ENCODE assay signal across 19 cellular contexts in the genomic region with DNA sequence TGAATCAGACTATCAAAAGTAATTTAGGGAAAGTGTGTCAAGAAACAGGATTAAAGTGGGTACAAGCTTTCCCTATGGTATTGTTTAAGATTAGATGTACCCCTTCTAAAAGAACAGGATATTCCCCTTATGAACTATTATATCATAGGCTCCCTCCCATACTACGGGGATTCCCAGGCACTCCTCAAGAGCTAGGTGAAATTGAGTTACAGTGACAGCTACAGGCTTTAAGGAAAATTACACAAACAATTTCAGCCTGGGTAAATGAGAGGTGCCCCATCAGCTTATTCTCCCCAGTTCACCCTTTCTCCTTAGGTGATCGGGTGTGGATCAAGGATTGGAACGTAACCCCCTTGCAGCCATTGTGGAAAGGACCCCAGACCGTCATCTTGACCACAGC.
DNase-seq lines count a peak whose midpoint lies in the region; TF ChIP-seq lines count a peak whose summit lies in the region.
"Had no signal": no experiment of that assay in that cellular context is flagged by ENCODE, and none has a peak within 500 bp of the region (broad histone marks: within the 10 kb centered on the region; RNA-seq: fewer than 3 reads in every experiment).

No MANE protein-coding gene starts in this region.

- H2AK5ac ChIP-seq in H9 (ENCODE audit: insufficient read length, low read length) (no peak overlapping the region), trophoblast cell (ENCODE audit: low read length) (no peak overlapping the region)

- H4K5ac ChIP-seq in H9 (ENCODE audit: insufficient read length, low read depth, low read length): no peak overlapping the region

- intact Hi-C loops in posterior cingulate gyrus (cut with DNase I): loop anchor here (2.0 kb wide), 1 partner anchor 219 kb away; no protein-coding TSS in a partner anchor

- H3K9me3 Mint-ChIP-seq in H9: peaks cover 0 to 3% of the 10 kb centered on the region in 2 experiments; a peak in 3 of 5 replicates
- peaks cover 14% of the 10 kb centered on the region for H3K9me3 Mint-ChIP-seq in osteocyte (ENCODE audit: unreplicated experiment)
- H3K9me3 Mint-ChIP-seq: activated CD4-positive, alpha-beta T cell treated with anti-CD3 and anti-CD28 coated beads, Interleukin-2, amount 10 ng/mL, durations not matched to agents 24 days and 14 days had no signal

- H3K4me3 Mint-ChIP-seq in H9 (no peak overlapping the region), osteocyte (ENCODE audit: unreplicated experiment) (no peak overlapping the region)
- H3K4me3 Mint-ChIP-seq: activated CD4-positive, alpha-beta T cell treated with anti-CD3 and anti-CD28 coated beads, Interleukin-2, amount 10 ng/mL, durations not matched to agents 24 days and 14 days; activated naive CD4-positive, alpha-beta T cell treated with anti-CD3 and anti-CD28 coated beads, Interleukin-2, amount 10 ng/mL, durations not matched to agents 7 days and 5 days; CD4-positive, alpha-beta memory T cell had no signal

- DNase-seq in NCI-H748 (lab: John Stamatoyannopoulos, UW; ENCODE audit: unreplicated experiment): peak; percentile 3
- DNase-seq in NCI-H748 treated with DMSO at 0.1 percent for 48 hours (lab: John Stamatoyannopoulos, UW): no peak
- no peak for DNase-seq in H9
- DNase-seq in WERI-Rb-1: no peak
- DNase-seq in osteocyte (ENCODE audit: extremely low spot score, unreplicated experiment): peak; percentile 25
- DNase-seq in trophoblast cell: no peak
- no peak for DNase-seq in GM23248
- no peak for DNase-seq in posterior cingulate gyrus
- DNase-seq: activated CD4-positive, alpha-beta T cell treated with anti-CD3 and anti-CD28 coated beads, Interleukin-2, amount 10 ng/mL, durations not matched to agents 24 days and 14 days; activated naive CD4-positive, alpha-beta T cell treated with anti-CD3 and anti-CD28 coated beads, Interleukin-2, amount 10 ng/mL, durations not matched to agents 7 days and 5 days; activated T-cell treated with anti-CD3 and anti-CD28 coated beads for 4 hours; CD4-positive, alpha-beta memory T cell; colonic mucosa; KBM-7; NCI-H1105; stimulated activated CD4-positive, alpha-beta T cell treated with anti-CD3 and anti-CD28 coated beads, Interleukin-2, amount 100 ng/mL, for 24 hours; stomach had no signal

- H3K27me3 ChIP-seq in H9 (ENCODE audit: insufficient read depth, low read length) (no peaks in the 10 kb centered on the region), WERI-Rb-1 (ENCODE audit: insufficient read depth, low read depth, severe bottlenecking) (no peaks in the 10 kb centered on the region), trophoblast cell (ENCODE audit: insufficient read depth, low read length) (no peaks in the 10 kb centered on the region), GM23248 (replicated peaks; ENCODE audit: insufficient read depth) (no peaks in the 10 kb centered on the region)
- H3K27me3 ChIP-seq: colonic mucosa, SJSA1, stomach had no signal

- no peaks in the 10 kb centered on the region for H3K4me1 ChIP-seq in H9 (ENCODE audit: insufficient read depth, low read length)
- no peaks in the 10 kb centered on the region for H3K4me1 ChIP-seq in trophoblast cell (ENCODE audit: control insufficient read depth in 1 of 2, insufficient read depth in 2 of 2, low read length in 2 of 2)
- H3K4me1 ChIP-seq in GM23248 (ENCODE audit: insufficient read depth): no peaks in the 10 kb centered on the region
- H3K4me1 ChIP-seq: colonic mucosa, SJSA1, stomach had no signal

- H3K9me3 ChIP-seq in H9 (ENCODE audit: control insufficient read depth, low read depth, low read length) (no peaks in the 10 kb centered on the region), WERI-Rb-1 (ENCODE audit: severe bottlenecking) (no peaks in the 10 kb centered on the region), trophoblast cell (ENCODE audit: insufficient read depth, low read depth, low read length) (peaks cover under 1% of the 10 kb centered on the region), GM23248 (ENCODE audit: low read depth) (no peaks in the 10 kb centered on the region)
- H3K9me3 ChIP-seq: colonic mucosa, SJSA1 had no signal

- no peaks in the 10 kb centered on the region for H4K20me1 ChIP-seq in H9 (ENCODE audit: control insufficient read depth, insufficient read depth, insufficient read length)
- no peaks in the 10 kb centered on the region for H4K20me1 ChIP-seq in GM23248 (ENCODE audit: insufficient read depth)

- H3K4me2 ChIP-seq in H9 (ENCODE audit: insufficient read depth, insufficient read length, low read length): no peak overlapping the region
- H3K4me2 ChIP-seq in trophoblast cell (ENCODE audit: low read length): no peak overlapping the region
- H3K4me2 ChIP-seq in GM23248 (ENCODE audit: unreplicated experiment): no peak overlapping the region

- no peak overlapping the region for H4K8ac ChIP-seq in H9 (replicated peaks; ENCODE audit: insufficient read length, low read depth, low read length)
- H4K8ac ChIP-seq in trophoblast cell (ENCODE audit: low read depth, low read length): no peak overlapping the region

- no peak overlapping the region for H3K27ac Mint-ChIP-seq in H9
- no peak overlapping the region for H3K27ac Mint-ChIP-seq in osteocyte (ENCODE audit: unreplicated experiment)
- H3K27ac Mint-ChIP-seq: activated CD4-positive, alpha-beta T cell treated with anti-CD3 and anti-CD28 coated beads, Interleukin-2, amount 10 ng/mL, durations not matched to agents 24 days and 14 days; activated naive CD4-positive, alpha-beta T cell treated with anti-CD3 and anti-CD28 coated beads, Interleukin-2, amount 10 ng/mL, durations not matched to agents 7 days and 5 days; CD4-positive, alpha-beta memory T cell had no signal

- no peaks in the 10 kb centered on the region for H3K9me2 ChIP-seq in GM23248 (ENCODE audit: insufficient read depth)

- H3K9ac ChIP-seq in H9 (ENCODE audit: extremely low read depth, insufficient read length, low read length): no peak overlapping the region
- H3K9ac ChIP-seq in trophoblast cell (ENCODE audit: low read length): no peak overlapping the region
- no peak overlapping the region for H3K9ac ChIP-seq in GM23248

- no peaks in the 10 kb centered on the region for H3K79me1 ChIP-seq in H9 (ENCODE audit: insufficient read depth, low read depth, low read length, poor library complexity, severe bottlenecking)
- no peaks in the 10 kb centered on the region for H3K79me1 ChIP-seq in trophoblast cell (ENCODE audit: low read length)

- H4K12ac ChIP-seq in trophoblast cell (ENCODE audit: low read depth, low read length): no peak overlapping the region

- H3K14ac ChIP-seq in H9 (ENCODE audit: insufficient read depth, low read length) (no peak overlapping the region), trophoblast cell (ENCODE audit: low read length) (no peak overlapping the region)

- H3K36me3 Mint-ChIP-seq in H9 (ENCODE audit: insufficient read depth in 1 of 3, low read depth in 3 of 3) (peaks cover 0 to 7% (median 0%) of the 10 kb centered on the region in 3 experiments; a peak in 5 of 7 replicates), osteocyte (ENCODE audit: unreplicated experiment) (no peaks in the 10 kb centered on the region)
- H3K36me3 Mint-ChIP-seq: activated naive CD4-positive, alpha-beta T cell treated with anti-CD3 and anti-CD28 coated beads, Interleukin-2, amount 10 ng/mL, durations not matched to agents 7 days and 5 days; CD4-positive, alpha-beta memory T cell had no signal

- no peaks in the 10 kb centered on the region for H3F3A ChIP-seq in GM23248 (ENCODE audit: insufficient read depth)

- peaks cover 11 to 12% of the 10 kb centered on the region in 2 experiments for H3K4me1 Mint-ChIP-seq in H9
- H3K4me1 Mint-ChIP-seq in osteocyte (ENCODE audit: unreplicated experiment): no peaks in the 10 kb centered on the region
- H3K4me1 Mint-ChIP-seq: activated CD4-positive, alpha-beta T cell treated with anti-CD3 and anti-CD28 coated beads, Interleukin-2, amount 10 ng/mL, durations not matched to agents 24 days and 14 days; activated naive CD4-positive, alpha-beta T cell treated with anti-CD3 and anti-CD28 coated beads, Interleukin-2, amount 10 ng/mL, durations not matched to agents 7 days and 5 days; CD4-positive, alpha-beta memory T cell had no signal

- H3K79me2 ChIP-seq in H9 (ENCODE audit: insufficient read depth, low read length): no peaks in the 10 kb centered on the region
- H3K79me2 ChIP-seq in trophoblast cell (ENCODE audit: control insufficient read depth, insufficient read depth, low read length, poor library complexity): no peaks in the 10 kb centered on the region
- no peaks in the 10 kb centered on the region for H3K79me2 ChIP-seq in GM23248 (ENCODE audit: insufficient read depth)

- no peak overlapping the region for H3K4me3 ChIP-seq in WERI-Rb-1 (ENCODE audit: low read depth, low read length)
- H3K4me3 ChIP-seq in trophoblast cell (ENCODE audit: low read depth, low read length): no peak overlapping the region
- no peak overlapping the region for H3K4me3 ChIP-seq in GM23248
- H3K4me3 ChIP-seq: colonic mucosa, SJSA1, stomach had no signal

- H3K36me3 ChIP-seq in WERI-Rb-1 (no peaks in the 10 kb centered on the region), trophoblast cell (ENCODE audit: control insufficient read depth in 1 of 2, insufficient read depth in 2 of 2, low read length in 2 of 2) (no peaks in the 10 kb centered on the region), GM23248 (ENCODE audit: low read depth) (no peaks in the 10 kb centered on the region)
- H3K36me3 ChIP-seq: colonic mucosa, SJSA1, stomach had no signal

- in situ Hi-C loops in GM23248 (cut with MboI): no loop called here

- H3K18ac ChIP-seq in H9 (ENCODE audit: insufficient read length, low read depth, low read length) (no peak overlapping the region), trophoblast cell (ENCODE audit: low read length) (no peak overlapping the region)

- H3K56ac ChIP-seq in H9 (ENCODE audit: insufficient read length, low read depth, low read length): no peak overlapping the region

- H3K23ac ChIP-seq in H9 (ENCODE audit: insufficient read length, low read depth, low read length): no peak overlapping the region
- no peak overlapping the region for H3K23ac ChIP-seq in trophoblast cell (ENCODE audit: low read length)

- no peak overlapping the region for H3T11ph ChIP-seq in H9 (ENCODE audit: low read length)

- no peak overlapping the region for H2BK15ac ChIP-seq in H9 (ENCODE audit: low read depth, low read length)

- no peaks in the 10 kb centered on the region for H3K23me2 ChIP-seq in H9 (ENCODE audit: insufficient read length, low read depth, low read length, poor library complexity, severe bottlenecking)

- H2BK12ac ChIP-seq in H9 (ENCODE audit: insufficient read length, low read depth, low read length) (no peak overlapping the region), trophoblast cell (ENCODE audit: low read length) (no peak overlapping the region)

- no CpG with 5 or more reads among the region's 4 CpGs for WGBS in H9 (ENCODE audit: extremely low coverage, insufficient read length, low lambda C conversion rate)
- no CpG with 5 or more reads among the region's 4 CpGs for WGBS in trophoblast cell (ENCODE audit: extremely low coverage, insufficient coverage, insufficient read length)
- WGBS in GM23248 (ENCODE audit: low coverage in 1 of 2, low lambda C conversion rate in 2 of 2, missing lambda C conversion rate in 2 of 2), 2 experiments: 20 to 22% methylated on average over 4 of the region's 4 CpGs

- no peak overlapping the region for H4K91ac ChIP-seq in H9 (ENCODE audit: insufficient read length, low read depth, low read length)
- no peak overlapping the region for H4K91ac ChIP-seq in trophoblast cell (ENCODE audit: low read depth, low read length)

- H2AFZ ChIP-seq in H9 (ENCODE audit: low read length): no peak overlapping the region
- no peak overlapping the region for H2AFZ ChIP-seq in trophoblast cell (ENCODE audit: insufficient read depth, low read length, poor library complexity)
- H2AFZ ChIP-seq in GM23248: no peak overlapping the region

- H2BK20ac ChIP-seq in H9 (ENCODE audit: low read depth, low read length, poor library complexity, severe bottlenecking): no peak overlapping the region

- TF ChIP-seq CTCF in H9 (conservative IDR thresholded peaks at IDR 0.05): 0 out of 3 replicates have a peak, but pooled peaks have one; percentile 33
- TF ChIP-seq CTCF in WERI-Rb-1 (IDR thresholded peaks at IDR 0.05; ENCODE audit: low read depth, low read length): peak; percentile 32; the same call in 1 of the 2 replicates
- no peak for TF ChIP-seq CTCF in osteocyte (IDR thresholded peaks at IDR 0.05)

- H3K27ac ChIP-seq in H9 (ENCODE audit: insufficient read length, low read depth, low read length): no peak overlapping the region
- H3K27ac ChIP-seq in WERI-Rb-1: no peak overlapping the region
- H3K27ac ChIP-seq in trophoblast cell (ENCODE audit: low read depth, low read length): no peak overlapping the region
- no peak overlapping the region for H3K27ac ChIP-seq in GM23248
- H3K27ac ChIP-seq: colonic mucosa, epithelial cell of prostate, SJSA1, stomach had no signal

- H2BK5ac ChIP-seq in H9 (ENCODE audit: insufficient read length, low read length): no peak overlapping the region
- H2BK5ac ChIP-seq in trophoblast cell (ENCODE audit: low read depth, low read length, poor library complexity): no peak overlapping the region

- no peak overlapping the region for H3K4ac ChIP-seq in H9 (ENCODE audit: low read depth, low read length)
- H3K4ac ChIP-seq in trophoblast cell (ENCODE audit: low read depth, low read length): no peak overlapping the region

- H2BK120ac ChIP-seq in H9 (ENCODE audit: low read depth, low read length, poor library complexity, severe bottlenecking): no peak overlapping the region
- H2BK120ac ChIP-seq in trophoblast cell (ENCODE audit: insufficient read depth, low read length, poor library complexity): no peak overlapping the region

- H3K27me3 Mint-ChIP-seq in H9 (ENCODE audit: low read depth): no peaks in the 10 kb centered on the region
- H3K27me3 Mint-ChIP-seq in osteocyte (ENCODE audit: unreplicated experiment): no peaks in the 10 kb centered on the region
- H3K27me3 Mint-ChIP-seq: activated CD4-positive, alpha-beta T cell treated with anti-CD3 and anti-CD28 coated beads, Interleukin-2, amount 10 ng/mL, durations not matched to agents 24 days and 14 days; activated naive CD4-positive, alpha-beta T cell treated with anti-CD3 and anti-CD28 coated beads, Interleukin-2, amount 10 ng/mL, durations not matched to agents 7 days and 5 days; CD4-positive, alpha-beta memory T cell had no signal

Comparison
In these comparisons a context has a peak if more than half of its experiments do, and no peak if none do; other contexts are left out.
1. DNase-seq: peak in NCI-H748 (single experiment) and osteocyte (single experiment); none in NCI-H748 treated with DMSO at 0.1 percent for 48 hours (single experiment), H9 (single experiment), WERI-Rb-1 (single experiment), trophoblast cell (0 of 2), GM23248 (single experiment) and posterior cingulate gyrus (0 of 10).